Comparison of ENCODE assay signal across 8 cellular contexts in genomic region chr17:2416010-2416734, GRCh38. TPM values are rescaled to one million over a fixed set of nuclear protein-coding genes. Genes with fewer than 3 reads are reported as not detected.
DNase-seq lines count a peak whose midpoint lies in the region; ATAC-seq lines count a peak whose summit lies in the region.

No MANE protein-coding gene starts in this region.

- H3K4me1 Mint-ChIP-seq in activated T-helper 17 cell treated with anti-CD3 and anti-CD28 coated beads, Interleukin-2, amount 50 U/mL, for 72 hours: no peaks in the 10 kb centered on the region
- H3K4me1 Mint-ChIP-seq in stimulated activated naive CD8-positive, alpha-beta T cell treated with anti-CD3 and anti-CD28 coated beads, Interleukin-15, amount 100 ng/mL, for 72 hours: no peaks in the 10 kb centered on the region

- no peak overlapping the region for H3K4me3 Mint-ChIP-seq in activated T-helper 17 cell treated with anti-CD3 and anti-CD28 coated beads, Interleukin-2, amount 50 U/mL, for 72 hours
- H3K4me3 Mint-ChIP-seq in stimulated activated naive CD8-positive, alpha-beta T cell treated with anti-CD3 and anti-CD28 coated beads, Interleukin-15, amount 100 ng/mL, for 72 hours: no peak overlapping the region

- H3K4me1 ChIP-seq in neuron (ENCODE audit: insufficient read depth, low read length): peaks cover 36% of the 10 kb centered on the region

- no peaks in the 10 kb centered on the region for H3K27me3 Mint-ChIP-seq in activated T-helper 17 cell treated with anti-CD3 and anti-CD28 coated beads, Interleukin-2, amount 50 U/mL, for 72 hours
- no peaks in the 10 kb centered on the region for H3K27me3 Mint-ChIP-seq in stimulated activated naive CD8-positive, alpha-beta T cell treated with anti-CD3 and anti-CD28 coated beads, Interleukin-15, amount 100 ng/mL, for 72 hours

- DNase-seq in D341Med (ENCODE audit: low spot score) (peak; percentile 74), RKO (ENCODE audit: low spot score) (peak; percentile 78), fibroblast of peridontal ligament (ENCODE audit: extremely low read depth) (peak; percentile 93)
- DNase-seq in Jurkat, Clone E6-1 (ENCODE audit: low read depth, low spot score): peak; percentile 55
- DNase-seq in stimulated activated naive CD8-positive, alpha-beta T cell treated with anti-CD3 and anti-CD28 coated beads, Interleukin-15, amount 100 ng/mL, for 72 hours: peak; percentile 76 to 79

- H2AFZ ChIP-seq in neuron (ENCODE audit: low read depth, low read length): no peak overlapping the region

- H3K27ac Mint-ChIP-seq in activated T-helper 17 cell treated with anti-CD3 and anti-CD28 coated beads, Interleukin-2, amount 50 U/mL, for 72 hours: peak overlapping the region; percentile 50
- H3K27ac Mint-ChIP-seq in stimulated activated naive CD8-positive, alpha-beta T cell treated with anti-CD3 and anti-CD28 coated beads, Interleukin-15, amount 100 ng/mL, for 72 hours: peak overlapping the region in 1 of 2 donors; percentile 59

- no peaks in the 10 kb centered on the region for H3K9me3 Mint-ChIP-seq in activated T-helper 17 cell treated with anti-CD3 and anti-CD28 coated beads, Interleukin-2, amount 50 U/mL, for 72 hours
- no peaks in the 10 kb centered on the region for H3K9me3 Mint-ChIP-seq in stimulated activated naive CD8-positive, alpha-beta T cell treated with anti-CD3 and anti-CD28 coated beads, Interleukin-15, amount 100 ng/mL, for 72 hours

- no peak overlapping the region for H3K4me3 ChIP-seq in Jurkat, Clone E6-1 (ENCODE audit: low read length)
- H3K4me3 ChIP-seq in neuron (ENCODE audit: low read length): peak overlapping the region; percentile 1

- peak; percentile 84 for ATAC-seq in activated T-helper 17 cell treated with anti-CD3 and anti-CD28 coated beads, Interleukin-2, amount 50 U/mL, for 72 hours (replicated peaks)
- peak; percentile 59 for ATAC-seq in stimulated activated naive CD8-positive, alpha-beta T cell treated with anti-CD3 and anti-CD28 coated beads, Interleukin-15, amount 100 ng/mL, for 72 hours
- no peak for ATAC-seq in HG02870 (IDR thresholded peaks at IDR 0.05; ENCODE audit: unreplicated experiment)

- peaks cover 51% of the 10 kb centered on the region for H3K36me3 Mint-ChIP-seq in activated T-helper 17 cell treated with anti-CD3 and anti-CD28 coated beads, Interleukin-2, amount 50 U/mL, for 72 hours (ENCODE audit: low read depth)

- H3K9me3 ChIP-seq in neuron (ENCODE audit: low read length): no peaks in the 10 kb centered on the region

- no peaks in the 10 kb centered on the region for H3K27me3 ChIP-seq in neuron (ENCODE audit: insufficient read depth, low read length)

- H3K36me3 ChIP-seq in neuron (ENCODE audit: insufficient read depth, low read length): peaks cover 26% of the 10 kb centered on the region

RNA-seq across cellular contexts. Expression of gene MNT, which starts 15.3 kb away (rescaled TPM):
- polyA plus RNA-seq in Jurkat, Clone E6-1 (2012; ENCODE audit: insufficient read depth, insufficient read length): 14.9 TPM
- total RNA-seq in activated T-helper 17 cell treated with anti-CD3 and anti-CD28 coated beads, Interleukin-2, amount 50 U/mL, for 72 hours: 10 to 100 TPM; 28.7 to 33.2 TPM
